17 cellular contexts compared by ENCODE assay signal in genomic region chr11:42244376-42244775, GRCh38.
A peak's percentile ranks its signal among the peaks of the same experiment; 100 is the strongest.
DNase-seq lines count a peak whose midpoint lies in the region; TF ChIP-seq lines count a peak whose summit lies in the region.
"Had no signal": no experiment of that assay in that cellular context is flagged by ENCODE, and none has a peak within 500 bp of the region (broad histone marks: within the 10 kb centered on the region; RNA-seq: fewer than 3 reads in every experiment).

No MANE protein-coding gene starts in this region.

- H3K9me3 ChIP-seq in mammary epithelial cell (replicated peaks; ENCODE audit: insufficient read depth, low read length) (no peaks in the 10 kb centered on the region), breast epithelium (no peaks in the 10 kb centered on the region), endodermal cell (ENCODE audit: control insufficient read depth, low read length) (no peaks in the 10 kb centered on the region), neural cell (ENCODE audit: low read length) (no peaks in the 10 kb centered on the region)
- H3K9me3 ChIP-seq: A549 had no signal

- H3K36me3 Mint-ChIP-seq in endodermal cell (ENCODE audit: low read depth) (peaks cover 5% of the 10 kb centered on the region), Calu3 (ENCODE audit: insufficient read depth, unreplicated experiment) (no peaks in the 10 kb centered on the region)
- H3K36me3 Mint-ChIP-seq: IgD-negative memory B cell had no signal

- 100% methylated on average over 1 of the region's 1 CpG for WGBS in mammary epithelial cell (ENCODE audit: low coverage, missing lambda C conversion rate)
- WGBS in endodermal cell (ENCODE audit: insufficient coverage in 1 of 2, insufficient read length in 1 of 2), 2 experiments: 83 to 91% methylated on average over 1 of the region's 1 CpG

- no peak for TF ChIP-seq RAD21 in neural cell (conservative IDR thresholded peaks at IDR 0.05)

- intact Hi-C loops in mammary epithelial cell (cut with micrococcal nuclease) (no loop called here), breast epithelium (cut with DNase I; ENCODE audit: low total_unique reads) (no loop called here), Calu3 (cut with micrococcal nuclease; ENCODE audit: unreplicated experiment) (no loop called here)

- H3K27ac Mint-ChIP-seq in endodermal cell: peak overlapping the region; percentile 29
- H3K27ac Mint-ChIP-seq in Calu3 (ENCODE audit: unreplicated experiment): no peak overlapping the region
- H3K27ac Mint-ChIP-seq: CD4-positive, alpha-beta T cell; HFFc6; IgD-negative memory B cell had no signal

- no peaks in the 10 kb centered on the region for H4K20me1 ChIP-seq in mammary epithelial cell (ENCODE audit: insufficient read depth, low read length)
- no peaks in the 10 kb centered on the region for H4K20me1 ChIP-seq in neural cell (ENCODE audit: insufficient read depth)

- in situ Hi-C loops in mammary epithelial cell (cut with MboI; ENCODE audit: low sequenced_read_pairs in 2 of 2): no loop called here

- H3F3A ChIP-seq in neural cell (ENCODE audit: insufficient read depth, low read length, poor library complexity, severe bottlenecking): no peaks in the 10 kb centered on the region

- DNase-seq in mammary epithelial cell (no peak), breast epithelium (ENCODE audit: low spot score in 2 of 2) (no peak), endodermal cell (peak; percentile 60), NOMO-1 treated with DMSO at 0.1 percent for 48 hours (lab: John Stamatoyannopoulos, UW; ENCODE audit: unreplicated experiment) (no peak), SK-N-DZ (ENCODE audit: low spot score) (no peak), Calu3 (no peak)
- DNase-seq: AML-193; CD4-positive, alpha-beta T cell; DMS79 treated with DMSO at 0.1 percent for 48 hours; HFFc6; KBM-7 had no signal

- no peak overlapping the region for H3K9ac ChIP-seq in mammary epithelial cell (ENCODE audit: insufficient read depth, low read length)
- no peak overlapping the region for H3K9ac ChIP-seq in endodermal cell (ENCODE audit: extremely low read depth, low read length, poor library complexity, severe bottlenecking)
- H3K9ac ChIP-seq in neural cell (ENCODE audit: low read length): no peak overlapping the region

- H3K9me3 Mint-ChIP-seq in endodermal cell (peaks cover 2% of the 10 kb centered on the region), Calu3 (ENCODE audit: low read depth, unreplicated experiment) (peaks cover 6% of the 10 kb centered on the region)
- H3K9me3 Mint-ChIP-seq: CD4-positive, alpha-beta T cell; IgD-negative memory B cell had no signal

- no peaks in the 10 kb centered on the region for H3K27me3 ChIP-seq in mammary epithelial cell (ENCODE audit: insufficient read depth, low read length)
- no peaks in the 10 kb centered on the region for H3K27me3 ChIP-seq in breast epithelium
- no peaks in the 10 kb centered on the region for H3K27me3 ChIP-seq in endodermal cell (ENCODE audit: control insufficient read depth, insufficient read depth, low read length, poor library complexity, severe bottlenecking)
- H3K27me3 ChIP-seq in neural cell (ENCODE audit: insufficient read depth, low read depth, low read length): no peaks in the 10 kb centered on the region

- CTCF ChIA-PET in mammary epithelial cell (lab: Charles Lee; ENCODE audit: low non-redundant PET) (no interaction called here), Calu3 (lab: Charles Lee) (no interaction called here)

- H3K27me3 Mint-ChIP-seq in endodermal cell (ENCODE audit: insufficient read depth) (no peaks in the 10 kb centered on the region), Calu3 (ENCODE audit: unreplicated experiment) (no peaks in the 10 kb centered on the region)
- H3K27me3 Mint-ChIP-seq: CD4-positive, alpha-beta T cell; IgD-negative memory B cell had no signal

- peaks cover 39% of the 10 kb centered on the region for H3K4me1 Mint-ChIP-seq in endodermal cell
- H3K4me1 Mint-ChIP-seq in Calu3 (ENCODE audit: low read depth, unreplicated experiment): no peaks in the 10 kb centered on the region
- H3K4me1 Mint-ChIP-seq: IgD-negative memory B cell had no signal

- BruUV-seq in mammary epithelial cell (replicated peaks; lab: Mats Ljungman, UMichigan) (no TSS peak), Calu3 (replicated peaks; lab: Mats Ljungman, UMichigan) (no TSS peak)

- H3K36me3 ChIP-seq in mammary epithelial cell (ENCODE audit: insufficient read depth, low read length) (no peaks in the 10 kb centered on the region), breast epithelium (no peaks in the 10 kb centered on the region), endodermal cell (ENCODE audit: control insufficient read depth, insufficient read depth, low read length) (no peaks in the 10 kb centered on the region), neural cell (ENCODE audit: insufficient read depth, low read length) (no peaks in the 10 kb centered on the region)

- no peak overlapping the region for H3K27ac ChIP-seq in mammary epithelial cell (ENCODE audit: insufficient read depth, low read depth, low read length)
- no peak overlapping the region for H3K27ac ChIP-seq in breast epithelium
- H3K27ac ChIP-seq in endodermal cell (ENCODE audit: low read depth, low read length): no peak overlapping the region
- no peak overlapping the region for H3K27ac ChIP-seq in neural cell (ENCODE audit: low read length)
- H3K27ac ChIP-seq: 22Rv1, A549, C4-2B had no signal

- H3K4me3 ChIP-seq in mammary epithelial cell (replicated peaks in 1 of 3; ENCODE audit: insufficient read depth in 1 of 3, low read depth in 2 of 3, low read length in 3 of 3) (no peak overlapping the region), breast epithelium (no peak overlapping the region), endodermal cell (ENCODE audit: low read length) (no peak overlapping the region), neural cell (ENCODE audit: low read length) (no peak overlapping the region)
- H3K4me3 ChIP-seq: A549, GM12878 had no signal

- no peak for TF ChIP-seq EP300 in neural cell (conservative IDR thresholded peaks at IDR 0.05; ENCODE audit: poor library complexity, severe bottlenecking)

- H2AFZ ChIP-seq in mammary epithelial cell (ENCODE audit: low read depth, low read length) (peak overlapping the region; percentile 63), neural cell (ENCODE audit: low read depth, low read length) (no peak overlapping the region)

- H3K4me2 ChIP-seq in mammary epithelial cell (ENCODE audit: insufficient read depth, low read depth, low read length): no peak overlapping the region
- no peak overlapping the region for H3K4me2 ChIP-seq in neural cell (ENCODE audit: low read length)
- H3K4me2 ChIP-seq: A549 had no signal

- dilution Hi-C loops in mammary epithelial cell (cut with HindIII; ENCODE audit: low sequenced_read_pairs): no loop called here

- TF ChIP-seq POLR2A in breast epithelium (IDR thresholded peaks at IDR 0.05): no peak

- H3K79me2 ChIP-seq in mammary epithelial cell (ENCODE audit: insufficient read depth, low read length) (no peaks in the 10 kb centered on the region), neural cell (replicated peaks; ENCODE audit: insufficient read depth, low read length) (no peaks in the 10 kb centered on the region)

- no peaks in the 10 kb centered on the region for H3K9me2 ChIP-seq in neural cell (ENCODE audit: insufficient read depth, low read length)

- TF ChIP-seq CTCF in mammary epithelial cell (conservative IDR thresholded peaks at IDR 0.05 in 1 of 2, IDR thresholded peaks at IDR 0.05 in 1 of 2; ENCODE audit: extremely low read depth in 1 of 2, insufficient read depth in 1 of 2, low read depth in 1 of 2, low read length in 2 of 2) (no peak), breast epithelium (IDR thresholded peaks at IDR 0.05) (no peak), endodermal cell (conservative IDR thresholded peaks at IDR 0.05) (no peak), neural cell (IDR thresholded peaks at IDR 0.05; ENCODE audit: poor library complexity, severe bottlenecking) (no peak), Calu3 (IDR thresholded peaks at IDR 0.05; ENCODE audit: unreplicated experiment) (no peak)

- no peak overlapping the region for H3K4me3 Mint-ChIP-seq in endodermal cell
- H3K4me3 Mint-ChIP-seq in Calu3 (ENCODE audit: low read depth, unreplicated experiment): no peak overlapping the region
- H3K4me3 Mint-ChIP-seq: CD4-positive, alpha-beta T cell; HFFc6; IgD-negative memory B cell had no signal

- H3K4me1 ChIP-seq in mammary epithelial cell (ENCODE audit: insufficient read depth, low read length) (peaks cover 6% of the 10 kb centered on the region), breast epithelium (no peaks in the 10 kb centered on the region), endodermal cell (ENCODE audit: control insufficient read depth, insufficient read depth, low read length) (peaks cover 12% of the 10 kb centered on the region)
- H3K4me1 ChIP-seq: A549 had no signal

TF ChIP-seq in neural cell, 6 proteins besides CTCF, POLR2A, EP300 and RAD21:
- TF ChIP-seq REST (IDR thresholded peaks at IDR 0.05; ENCODE audit: borderline replicate concordance) (peak; percentile 44), POLR2AphosphoS5 (IDR thresholded peaks at IDR 0.05) (no peak)
